12 cellular contexts compared by ENCODE assay signal in the genomic region with DNA sequence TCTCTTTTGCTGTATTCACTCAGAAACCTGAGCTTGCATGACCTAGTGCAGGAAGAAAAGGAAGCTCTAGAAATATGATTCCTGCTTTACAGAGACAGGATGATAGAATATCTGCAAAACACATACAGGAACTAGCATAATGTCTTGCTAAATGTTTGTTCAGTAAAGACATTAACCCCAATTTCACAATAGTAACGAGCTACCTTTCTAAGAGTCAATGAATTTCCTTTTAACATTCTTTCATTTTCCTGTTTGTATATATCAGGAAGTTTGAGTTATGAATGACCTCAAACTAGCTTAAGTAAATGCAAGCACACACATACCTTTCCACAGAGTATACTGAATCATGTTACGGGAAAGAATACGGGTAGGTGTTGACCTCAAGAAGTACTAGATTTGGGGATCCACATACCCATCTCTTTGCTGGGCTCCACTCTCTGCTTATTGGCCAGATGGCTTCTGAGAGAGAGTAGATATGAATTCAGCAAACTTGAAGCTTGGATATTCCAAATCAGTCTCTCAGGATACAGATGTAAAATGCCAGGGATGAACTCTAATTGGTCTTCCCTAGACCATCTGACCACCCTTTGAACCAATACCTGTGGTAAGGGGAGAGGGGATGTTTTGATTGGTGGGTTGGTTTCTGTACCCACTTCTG. TPM values are rescaled to one million over a fixed set of nuclear protein-coding genes. Genes with fewer than 3 reads are reported as not detected.
DNase-seq lines count a peak whose midpoint lies in the region; ATAC-seq, FAIRE-seq and TF ChIP-seq lines count a peak whose summit lies in the region.
"Had no signal": no experiment of that assay in that cellular context is flagged by ENCODE, and none has a peak within 500 bp of the region (broad histone marks: within the 10 kb centered on the region; RNA-seq: fewer than 3 reads in every experiment).

No MANE protein-coding gene starts in this region.

- H3K79me2 ChIP-seq in hepatocyte, result no peaks in the 10 kb centered on the region

- intact Hi-C loops in upper lobe of right lung (cut with DNase I), result no loop called here

- H3K36me3 ChIP-seq in SJCRH30 (no peaks in the 10 kb centered on the region), hepatocyte (replicated peaks; ENCODE audit: insufficient read depth, low read depth) (no peaks in the 10 kb centered on the region), upper lobe of right lung (no peaks in the 10 kb centered on the region)
- H3K36me3 ChIP-seq: BLaER1, esophagus muscularis mucosa had no signal

- WGBS in hepatocyte (ENCODE audit: low lambda C conversion rate, missing lambda C conversion rate), result 38% methylated on average over 3 of the region's 3 CpGs

- H3K4me3 ChIP-seq in SJCRH30 (peak overlapping the region; percentile 13), hepatocyte (no peak overlapping the region), upper lobe of right lung (no peak overlapping the region)
- H3K4me3 ChIP-seq: BLaER1, esophagus muscularis mucosa had no signal

- H3K4me1 ChIP-seq in SJCRH30, result peaks cover 10% of the 10 kb centered on the region
- peaks cover 5% of the 10 kb centered on the region for H3K4me1 ChIP-seq in hepatocyte (ENCODE audit: insufficient read depth)
- peaks cover 16% of the 10 kb centered on the region for H3K4me1 ChIP-seq in upper lobe of right lung
- H3K4me1 ChIP-seq: BLaER1, esophagus muscularis mucosa had no signal

- no peak for FAIRE-seq in D721Med (lab: Jason Lieb, UNC)

- no peaks in the 10 kb centered on the region for H4K20me1 ChIP-seq in hepatocyte (ENCODE audit: insufficient read depth, poor library complexity, severe bottlenecking)
- H4K20me1 ChIP-seq: BLaER1 had no signal

- TF ChIP-seq CTCF in hepatocyte (IDR thresholded peaks at IDR 0.05; ENCODE audit: poor library complexity) (no peak), upper lobe of right lung (IDR thresholded peaks at IDR 0.05) (no peak), D721Med (IDR thresholded peaks at IDR 0.05; ENCODE audit: insufficient read depth, missing control alignments) (no peak)

- H3K27ac ChIP-seq in SJCRH30, result no peak overlapping the region
- peak overlapping the region; percentile 60 for H3K27ac ChIP-seq in hepatocyte
- H3K27ac ChIP-seq in upper lobe of right lung, result peak overlapping the region; percentile 6
- H3K27ac ChIP-seq: BLaER1, esophagus muscularis mucosa had no signal

- H3K9me3 ChIP-seq in SJCRH30 (replicated peaks), result no peaks in the 10 kb centered on the region
- H3K9me3 ChIP-seq in hepatocyte (ENCODE audit: low read depth), result no peaks in the 10 kb centered on the region
- no peaks in the 10 kb centered on the region for H3K9me3 ChIP-seq in upper lobe of right lung
- H3K9me3 ChIP-seq: BLaER1, esophagus muscularis mucosa had no signal

- H3K27me3 ChIP-seq in SJCRH30 (no peaks in the 10 kb centered on the region; the same call in 1 of the 2 replicates), hepatocyte (no peaks in the 10 kb centered on the region), upper lobe of right lung (no peaks in the 10 kb centered on the region)
- H3K27me3 ChIP-seq: BLaER1, esophagus muscularis mucosa had no signal

- DNase-seq in SIG-M5 treated with dmso at 0.1 percent for 504 hours (lab: John Stamatoyannopoulos, UW; ENCODE audit: unreplicated experiment), result peak; percentile 76
- no peak for DNase-seq in SIG-M5 (lab: John Stamatoyannopoulos, UW)
- peak; percentile 19 to 62 for DNase-seq in SJCRH30
- DNase-seq in hepatocyte (ENCODE audit: low spot score), result no peak
- DNase-seq in upper lobe of right lung, result no peak
- DNase-seq in C1 segment of cervical spinal cord (lab: John Stamatoyannopoulos, UW), result no peak
- DNase-seq in D721Med (ENCODE audit: insufficient read length, low spot score), result no peak
- DNase-seq: activated naive CD4-positive, alpha-beta T cell; NCI-H1105 had no signal

- peak overlapping the region; percentile 38 for H3K4me2 ChIP-seq in hepatocyte
- H3K4me2 ChIP-seq: BLaER1 had no signal

- peak overlapping the region; percentile 2 for H2AFZ ChIP-seq in hepatocyte

- ATAC-seq in upper lobe of right lung (peak; percentile 57), HG03280 (IDR thresholded peaks at IDR 0.05; ENCODE audit: unreplicated experiment) (no peak)

- H3K9me2 ChIP-seq in hepatocyte (replicated peaks; ENCODE audit: insufficient read depth), result no peaks in the 10 kb centered on the region

RNA-seq across cellular contexts. Expression of gene ACSL3, which starts 18.2 kb away (rescaled TPM):
- 140 and 168 TPM in 2 replicates for total RNA-seq in SJCRH30 (2014; rRNA removed; shearing (Covaris generic))
- 123 and 133 TPM in 2 replicates for total RNA-seq in hepatocyte
- 78.1 and 82.1 TPM in 2 replicates for polyA plus RNA-seq in hepatocyte
- total RNA-seq in upper lobe of right lung, result 91.5 TPM

Comparison
In these comparisons a context has a peak if more than half of its experiments do, and no peak if none do; other contexts are left out.
1. DNase-seq: peak in SIG-M5 treated with dmso at 0.1 percent for 504 hours (single experiment) and SJCRH30 (2 of 2); none in SIG-M5 (single experiment), hepatocyte (single experiment), upper lobe of right lung (single experiment), C1 segment of cervical spinal cord (0 of 14) and D721Med (single experiment).